In genomic region chr13:98075048-98075447, GRCh38 we compare ENCODE assay signal across 28 cellular contexts.
"Had no signal": no experiment of that assay in that cellular context is flagged by ENCODE, and none has a peak within 500 bp of the region (broad histone marks: within the 10 kb centered on the region; RNA-seq: fewer than 3 reads in every experiment).

No MANE protein-coding gene starts in this region.

- H3K4me3 ChIP-seq: colonic mucosa, coronary artery, dorsolateral prefrontal cortex, esophagus muscularis mucosa, esophagus squamous epithelium, gastroesophageal sphincter, heart left ventricle, heart right ventricle, hepatocyte had no signal

- H3K9me3 ChIP-seq: colonic mucosa, esophagus squamous epithelium, gastroesophageal sphincter, heart left ventricle, heart right ventricle had no signal

- ATAC-seq: effector memory CD8-positive, alpha-beta T cell; esophagus mucosa; foreskin keratinocyte; gastroesophageal sphincter; heart left ventricle; heart right ventricle had no signal

- H3K27ac ChIP-seq: colonic mucosa, coronary artery, dorsolateral prefrontal cortex, epithelial cell of prostate, esophagus muscularis mucosa, esophagus squamous epithelium, foreskin keratinocyte, gastroesophageal sphincter, heart left ventricle, heart right ventricle, hepatocyte had no signal

- H3K36me3 ChIP-seq: colonic mucosa, esophagus muscularis mucosa, esophagus squamous epithelium, gastroesophageal sphincter, heart left ventricle, heart right ventricle had no signal

- H3K4me1 ChIP-seq: colonic mucosa, esophagus muscularis mucosa, esophagus squamous epithelium, foreskin keratinocyte, gastroesophageal sphincter, heart left ventricle, heart right ventricle had no signal

- FAIRE-seq: endometrium, endothelial cell of umbilical vein, frontal cortex had no signal

- DNase-seq: colonic mucosa; cortex of kidney; dermis blood vessel endothelial cell; dorsolateral prefrontal cortex; effector CD4-positive, alpha-beta T cell; effector CD8-positive, alpha-beta T cell; effector memory CD4-positive, alpha-beta T cell; effector memory CD8-positive, alpha-beta T cell; endodermal cell; erythroblast; esophagus squamous epithelium; foreskin fibroblast; foreskin keratinocyte; foreskin melanocyte; glutamatergic neuron; head of caudate nucleus; heart left ventricle; heart right ventricle; hippocampal formation had no signal

- H3K4me2 ChIP-seq: hepatocyte had no signal

- H3K27me3 ChIP-seq: colonic mucosa, esophagus muscularis mucosa, foreskin keratinocyte, heart left ventricle, hepatocyte had no signal

- H3K79me2 ChIP-seq: hepatocyte had no signal

- H2AFZ ChIP-seq: hepatocyte had no signal
